Comparison of ENCODE assay signal across 20 cellular contexts in the genomic region with DNA sequence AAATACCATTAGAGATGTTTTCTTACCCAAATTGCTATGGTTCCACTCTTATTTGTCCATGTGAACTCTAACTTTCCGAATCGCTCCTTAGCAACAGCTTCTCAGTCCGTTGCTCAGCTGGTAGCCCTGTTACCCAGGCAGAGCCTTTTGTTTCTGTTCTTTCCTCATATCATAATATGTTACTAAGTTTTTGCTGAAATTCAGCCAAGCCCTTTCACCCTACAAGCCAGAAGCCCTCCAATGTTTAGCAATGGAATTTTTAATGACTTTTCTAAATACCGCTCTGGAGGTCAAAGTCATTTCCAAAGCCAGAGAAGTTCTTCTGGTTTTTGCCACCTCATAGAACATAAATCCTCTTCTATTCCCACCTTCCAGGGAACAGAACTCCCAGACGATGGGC.
"Had no signal": no experiment of that assay in that cellular context is flagged by ENCODE, and none has a peak within 500 bp of the region (broad histone marks: within the 10 kb centered on the region; RNA-seq: fewer than 3 reads in every experiment).

No MANE protein-coding gene starts in this region.

- ATAC-seq: foreskin keratinocyte; stimulated activated naive B cell treated with anti-CD40 and anti-IgM and Interleukin-4, amounts not matched to agents 10 μg/mL and 1 μg/mL and 100 μg/mL, for 72 hours had no signal

- H3K27ac ChIP-seq: esophagus muscularis mucosa, foreskin keratinocyte, neutrophil, parathyroid adenoma, skin epidermis, tibial nerve, vagina had no signal

- H3K4me3 ChIP-seq: esophagus muscularis mucosa, skin epidermis, tibial nerve, vagina had no signal

- H3K36me3 ChIP-seq: esophagus muscularis mucosa, neutrophil, tibial nerve, vagina had no signal

- H3K4me1 ChIP-seq: foreskin keratinocyte, parathyroid adenoma, vagina had no signal

- H3K9me3 ChIP-seq: esophagus muscularis mucosa, neutrophil, tibial nerve, vagina had no signal

- H3K27me3 ChIP-seq: esophagus muscularis mucosa, foreskin keratinocyte, neutrophil, tibial nerve, vagina had no signal

- DNase-seq: activated CD4-positive, alpha-beta T cell treated with anti-CD3 and anti-CD28 coated beads, Interleukin-2, amount 10 ng/mL, durations not matched to agents 7 days and 5 days; activated CD8-positive, alpha-beta memory T cell treated with anti-CD3 and anti-CD28 coated beads for 24 hours; activated naive CD8-positive, alpha-beta T cell treated with anti-CD3 and anti-CD28 coated beads for 36 hours; anterior cingulate cortex; caudate nucleus; cortex of kidney; effector CD4-positive, alpha-beta T cell; foreskin keratinocyte; immature natural killer cell; naive B cell; retina; stimulated activated CD4-positive, alpha-beta T cell treated with anti-CD3 and anti-CD28 coated beads, Interleukin-15, amount 100 ng/mL, for 24 hours; stimulated activated CD4-positive, alpha-beta T cell treated with anti-CD3 and anti-CD28 coated beads, Interleukin-4, amount 100 ng/mL, for 1 hour; stimulated activated naive B cell treated with anti-CD40 and anti-IgM and Interleukin-4, amounts not matched to agents 10 μg/mL and 1 μg/mL and 100 μg/mL, for 72 hours had no signal
